8 cellular contexts compared by ENCODE assay signal in genomic region chrX:101385795-101386541, GRCh38. TPM values are rescaled to one million over a fixed set of nuclear protein-coding genes. Genes with fewer than 3 reads are reported as not detected.
DNase-seq lines count a peak whose midpoint lies in the region; ATAC-seq and TF ChIP-seq lines count a peak whose summit lies in the region.

BTK (minus strand) TSS chrX:101386191; CDS start chrX:101375284, 10,907 bp downstream.

- ATAC-seq in GM18519 (IDR thresholded peaks at IDR 0.05; ENCODE audit: low FRiP score, unreplicated experiment) (peak; percentile 46), HG02588 (IDR thresholded peaks at IDR 0.05; ENCODE audit: unreplicated experiment) (peak; percentile 68), naive B cell (ENCODE audit: low read depth in 2 of 2) (peak; percentile 68)

- DNase-seq in MV-4-11 (lab: John Stamatoyannopoulos, UW) (peak; percentile 87), naive B cell (peak; percentile 68), HuH-7.5 (ENCODE audit: low spot score) (no peak), dorsolateral prefrontal cortex (no peak)
- no peak for DNase-seq in activated CD4-positive, CD25-positive, alpha-beta regulatory T cell (lab: John Stamatoyannopoulos, UW)
- DNase-seq in stimulated activated CD8-positive, alpha-beta memory T cell treated with anti-CD3 and anti-CD28 coated beads, Interleukin-4, amount 100 ng/mL, for 48 hours: no peak

- H3K27ac Mint-ChIP-seq in naive B cell: peak within 1 kb of the TSS; percentile 87 to 98 (median 96)

- no peaks in the 10 kb centered on the region for H3K9me3 Mint-ChIP-seq in naive B cell

- peaks cover 0 to 60% (median 6%) of the 10 kb centered on the region in 45 donors for H3K27me3 ChIP-seq in dorsolateral prefrontal cortex

- H3K4me3 Mint-ChIP-seq in naive B cell: peak within 1 kb of the TSS; percentile 87 to 99 (median 97)

- no peak within 1 kb of the TSS for H3K27ac ChIP-seq in dorsolateral prefrontal cortex

- peak within 1 kb of the TSS in 9 of 59 donors; percentile 8 to 22 (median 17) for H3K4me3 ChIP-seq in dorsolateral prefrontal cortex

- H3K27me3 Mint-ChIP-seq in naive B cell: no peaks in the 10 kb centered on the region

- no peaks in the 10 kb centered on the region for H3K36me3 Mint-ChIP-seq in naive B cell

- intact Hi-C loops in dorsolateral prefrontal cortex (cut with DNase I): no loop called here

- no peak for TF ChIP-seq CTCF in dorsolateral prefrontal cortex (IDR thresholded peaks at IDR 0.05 in 54 of 56, conservative IDR thresholded peaks at IDR 0.05 in 2 of 56; ENCODE audit: low read depth in 1 of 56, partially characterized antibody in 56 of 56)

- peaks cover 23 to 57% (median 33%) of the 10 kb centered on the region in 3 donors for H3K4me1 Mint-ChIP-seq in naive B cell

RNA-seq across cellular contexts. Expression of gene BTK, which starts in this region (rescaled TPM):
- polyA plus RNA-seq in naive B cell (ENCODE audit: low read depth in 6 of 6): 100 to 1,000 TPM; 110 to 189 (median 162) TPM
- total RNA-seq in dorsolateral prefrontal cortex: 10 to 100 TPM in 3 of 120 experiments, 1 to 10 TPM in 117; 1.5 to 11.7 (median 4.6) TPM

Comparison
In these comparisons a context has a peak if more than half of its experiments do, and no peak if none do; other contexts are left out.
1. DNase-seq: peak in MV-4-11 (single experiment) and naive B cell (single experiment); none in activated CD4-positive, CD25-positive, alpha-beta regulatory T cell (0 of 4), HuH-7.5 (single experiment), stimulated activated CD8-positive, alpha-beta memory T cell treated with anti-CD3 and anti-CD28 coated beads, Interleukin-4, amount 100 ng/mL, for 48 hours (single experiment) and dorsolateral prefrontal cortex (0 of 10).
2. Peak in every context shown above with its lines, with median percentiles within 50 percentile points of each other: ATAC-seq.